12 cellular contexts compared by ENCODE assay signal in genomic region chr11:93530468-93530826, GRCh38. TPM values are rescaled to one million over a fixed set of nuclear protein-coding genes. Genes with fewer than 3 reads are reported as not detected.
A peak's percentile ranks its signal among the peaks of the same experiment; 100 is the strongest.
DNase-seq lines count a peak whose midpoint lies in the region; ATAC-seq and TF ChIP-seq lines count a peak whose summit lies in the region.
"Had no signal": no experiment of that assay in that cellular context is flagged by ENCODE, and none has a peak within 500 bp of the region (broad histone marks: within the 10 kb centered on the region; RNA-seq: fewer than 3 reads in every experiment).

No MANE protein-coding gene starts in this region.

- H2BK15ac ChIP-seq in H9 (ENCODE audit: low read depth, low read length): no peak overlapping the region

- H2AK5ac ChIP-seq in H9 (ENCODE audit: insufficient read length, low read length): no peak overlapping the region

- H4K5ac ChIP-seq in H9 (ENCODE audit: insufficient read length, low read depth, low read length): no peak overlapping the region

- H3K4me1 Mint-ChIP-seq in H9: peaks cover 51% of the 10 kb centered on the region in 2 experiments
- H3K4me1 Mint-ChIP-seq in endodermal cell: peaks cover 50% of the 10 kb centered on the region

- H3K27ac ChIP-seq in BLaER1: peak overlapping the region; percentile 66
- H3K27ac ChIP-seq in H9 (ENCODE audit: insufficient read length, low read depth, low read length): no peak overlapping the region
- H3K27ac ChIP-seq in endodermal cell (ENCODE audit: low read depth, low read length): no peak overlapping the region
- H3K27ac ChIP-seq in parathyroid adenoma: peak overlapping the region; percentile 54

- H3K23me2 ChIP-seq in H9 (ENCODE audit: insufficient read length, low read depth, low read length, poor library complexity, severe bottlenecking): no peaks in the 10 kb centered on the region

- H3K36me3 ChIP-seq in BLaER1 (no peaks in the 10 kb centered on the region), endodermal cell (ENCODE audit: control insufficient read depth, insufficient read depth, low read length) (no peaks in the 10 kb centered on the region), parathyroid adenoma (ENCODE audit: control insufficient read depth, insufficient read depth, low read length) (no peaks in the 10 kb centered on the region)

- WGBS in H9 (ENCODE audit: extremely low coverage, insufficient read length, low lambda C conversion rate): no CpG with 5 or more reads among the region's 1 CpG
- 86% methylated on average over 1 of the region's 1 CpG; no CpG with 5 or more reads in 1 of the 2 experiments for WGBS in endodermal cell (ENCODE audit: insufficient coverage in 1 of 2, insufficient read length in 1 of 2), 2 experiments

- H3K4me1 ChIP-seq in BLaER1: peaks cover 90% of the 10 kb centered on the region
- peaks cover 12% of the 10 kb centered on the region for H3K4me1 ChIP-seq in H9 (ENCODE audit: insufficient read depth, low read length)
- H3K4me1 ChIP-seq in endodermal cell (ENCODE audit: control insufficient read depth, insufficient read depth, low read length): peaks cover 6% of the 10 kb centered on the region
- H3K4me1 ChIP-seq in parathyroid adenoma: peaks cover 11% of the 10 kb centered on the region

- DNase-seq in H9: no peak
- no peak for DNase-seq in endodermal cell
- no peak for DNase-seq in NCI-H1694 (lab: John Stamatoyannopoulos, UW)
- DNase-seq in islet precursor cell: no peak
- no peak for DNase-seq in activated CD4-positive, alpha-beta T cell treated with anti-CD3 and anti-CD28 coated beads, Interleukin-2, amount 50 U/mL, for 4 hours
- DNase-seq: activated B cell treated with CpG ODN at 0.5 μM for 24 hours, NCI-H226 had no signal

- H2BK12ac ChIP-seq in H9 (ENCODE audit: insufficient read length, low read depth, low read length): no peak overlapping the region

- H3T11ph ChIP-seq in H9 (ENCODE audit: low read length): no peak overlapping the region

- no peak overlapping the region for H4K8ac ChIP-seq in H9 (replicated peaks; ENCODE audit: insufficient read length, low read depth, low read length)

- H3K27me3 ChIP-seq in BLaER1 (no peaks in the 10 kb centered on the region), H9 (ENCODE audit: insufficient read depth, low read length) (no peaks in the 10 kb centered on the region), endodermal cell (ENCODE audit: control insufficient read depth, insufficient read depth, low read length, poor library complexity, severe bottlenecking) (no peaks in the 10 kb centered on the region), parathyroid adenoma (ENCODE audit: control insufficient read depth, insufficient read depth, low read length) (no peaks in the 10 kb centered on the region)

- H3K9me3 ChIP-seq in BLaER1: no peaks in the 10 kb centered on the region
- no peaks in the 10 kb centered on the region for H3K9me3 ChIP-seq in H9 (ENCODE audit: control insufficient read depth, low read depth, low read length)
- no peaks in the 10 kb centered on the region for H3K9me3 ChIP-seq in endodermal cell (ENCODE audit: control insufficient read depth, low read length)
- H3K9me3 ChIP-seq in parathyroid adenoma (ENCODE audit: control insufficient read depth, low read length): no peaks in the 10 kb centered on the region

- H3K9ac ChIP-seq in BLaER1: peak overlapping the region; percentile 54
- no peak overlapping the region for H3K9ac ChIP-seq in H9 (ENCODE audit: extremely low read depth, insufficient read length, low read length)
- no peak overlapping the region for H3K9ac ChIP-seq in endodermal cell (ENCODE audit: extremely low read depth, low read length, poor library complexity, severe bottlenecking)
- no peak overlapping the region for H3K9ac ChIP-seq in parathyroid adenoma

- H2BK120ac ChIP-seq in H9 (ENCODE audit: low read depth, low read length, poor library complexity, severe bottlenecking): no peak overlapping the region

- H3K79me2 ChIP-seq in H9 (ENCODE audit: insufficient read depth, low read length): peaks cover 5% of the 10 kb centered on the region; the same call in 1 of the 2 replicates
- H3K79me2 ChIP-seq in parathyroid adenoma: no peaks in the 10 kb centered on the region

- H3K79me1 ChIP-seq in H9 (ENCODE audit: insufficient read depth, low read depth, low read length, poor library complexity, severe bottlenecking): peaks cover 15% of the 10 kb centered on the region

- H3K4me3 Mint-ChIP-seq in H9 (no peak overlapping the region), endodermal cell (no peak overlapping the region)
- H3K4me3 Mint-ChIP-seq: activated B cell treated with CpG ODN at 0.5 μM for 24 hours, HFFc6, neural crest cell had no signal

- H2BK5ac ChIP-seq in H9 (ENCODE audit: insufficient read length, low read length): no peak overlapping the region

- H3K4me3 ChIP-seq in BLaER1 (no peak overlapping the region), endodermal cell (ENCODE audit: low read length) (no peak overlapping the region), parathyroid adenoma (ENCODE audit: low read depth, low read length) (no peak overlapping the region)

- no peak overlapping the region for H3K4ac ChIP-seq in H9 (ENCODE audit: low read depth, low read length)

- H3K36me3 Mint-ChIP-seq in H9 (ENCODE audit: insufficient read depth in 1 of 3, low read depth in 3 of 3) (peaks cover 2 to 11% (median 5%) of the 10 kb centered on the region in 3 experiments; a peak in 6 of 7 replicates), endodermal cell (ENCODE audit: low read depth) (no peaks in the 10 kb centered on the region)

- H3K56ac ChIP-seq in H9 (ENCODE audit: insufficient read length, low read depth, low read length): no peak overlapping the region

- no peaks in the 10 kb centered on the region for H3K27me3 Mint-ChIP-seq in H9 (ENCODE audit: low read depth)
- no peaks in the 10 kb centered on the region for H3K27me3 Mint-ChIP-seq in endodermal cell (ENCODE audit: insufficient read depth)
- H3K27me3 Mint-ChIP-seq: activated B cell treated with CpG ODN at 0.5 μM for 24 hours had no signal

- H3K9me3 Mint-ChIP-seq in H9: no peaks in the 10 kb centered on the region; a peak in 2 of 5 replicates
- H3K9me3 Mint-ChIP-seq in endodermal cell: no peaks in the 10 kb centered on the region
- H3K9me3 Mint-ChIP-seq: activated B cell treated with CpG ODN at 0.5 μM for 24 hours, HFFc6, neural crest cell had no signal

- no peak overlapping the region for H2BK20ac ChIP-seq in H9 (ENCODE audit: low read depth, low read length, poor library complexity, severe bottlenecking)

- H4K20me1 ChIP-seq in BLaER1: peaks cover 27% of the 10 kb centered on the region
- no peaks in the 10 kb centered on the region for H4K20me1 ChIP-seq in H9 (ENCODE audit: control insufficient read depth, insufficient read depth, insufficient read length)

- ATAC-seq in GM21515 (IDR thresholded peaks at IDR 0.05; ENCODE audit: unreplicated experiment): no peak

- peak overlapping the region in 2 of 3 experiments; percentile 14 to 76; a peak in 5 of 7 replicates for H3K27ac Mint-ChIP-seq in H9
- H3K27ac Mint-ChIP-seq in endodermal cell: peak overlapping the region; percentile 67
- H3K27ac Mint-ChIP-seq: activated B cell treated with CpG ODN at 0.5 μM for 24 hours had no signal

- H3K14ac ChIP-seq in H9 (ENCODE audit: insufficient read depth, low read length): no peak overlapping the region

- no peak overlapping the region for H2AFZ ChIP-seq in H9 (ENCODE audit: low read length)
- H2AFZ ChIP-seq in parathyroid adenoma: no peak overlapping the region

- H4K91ac ChIP-seq in H9 (ENCODE audit: insufficient read length, low read depth, low read length): no peak overlapping the region

- H3K4me2 ChIP-seq in BLaER1 (peak overlapping the region; percentile 72), H9 (ENCODE audit: insufficient read depth, insufficient read length, low read length) (no peak overlapping the region), parathyroid adenoma (ENCODE audit: low read length) (no peak overlapping the region)

- TF ChIP-seq CTCF in H9 (conservative IDR thresholded peaks at IDR 0.05) (no peak), endodermal cell (conservative IDR thresholded peaks at IDR 0.05) (no peak), parathyroid adenoma (IDR thresholded peaks at IDR 0.05) (no peak)

- no peak overlapping the region for H3K18ac ChIP-seq in H9 (ENCODE audit: insufficient read length, low read depth, low read length)

- H3K23ac ChIP-seq in H9 (ENCODE audit: insufficient read length, low read depth, low read length): no peak overlapping the region

RNA-seq across cellular contexts. Expression of gene SMCO4, which starts 12.7 kb away (rescaled TPM):
- 35.6 and 41.1 TPM in 2 replicates for total RNA-seq in H9 (2021)
- total RNA-seq in endodermal cell: 10 to 100 TPM; 27.3 to 47.7 TPM
- 24.4 TPM for polyA plus RNA-seq in endodermal cell (2013, experiment 1 of 2)
- 19.0 TPM for polyA plus RNA-seq in endodermal cell (2013, experiment 2 of 2)

Comparison
In these comparisons a context has a peak if more than half of its experiments do, and no peak if none do; other contexts are left out.
1. H3K27ac ChIP-seq: peak in BLaER1 (single experiment) and parathyroid adenoma (single experiment); none in H9 (single experiment) and endodermal cell (single experiment).